In genomic region chr7:123557016-123557630, GRCh38 we compare ENCODE assay signal across 9 cellular contexts. TPM values are rescaled to one million over a fixed set of nuclear protein-coding genes. Genes with fewer than 3 reads are reported as not detected.
DNase-seq lines count a peak whose midpoint lies in the region; ATAC-seq and TF ChIP-seq lines count a peak whose summit lies in the region.
"Had no signal": no experiment of that assay in that cellular context is flagged by ENCODE, and none has a peak within 500 bp of the region (broad histone marks: within the 10 kb centered on the region; RNA-seq: fewer than 3 reads in every experiment).

No MANE protein-coding gene starts in this region.

- peaks cover 12% of the 10 kb centered on the region; the same call in 1 of the 2 replicates for H3K79me2 ChIP-seq in PC-9 (ENCODE audit: low read depth)

- peak overlapping the region; percentile 79 for H3K4me2 ChIP-seq in PC-9

- peak overlapping the region; percentile 31; the same call in 1 of the 2 replicates for H3K27ac ChIP-seq in PC-9
- H3K27ac ChIP-seq in skeletal muscle tissue (ENCODE audit: low read depth, low read length) = peak overlapping the region; percentile 92

- H3K4me3 ChIP-seq in AG09309 (ENCODE audit: control insufficient read depth, low read depth, low read length) (peak overlapping the region; percentile 94), PC-9 (peak overlapping the region; percentile 82), foreskin fibroblast (ENCODE audit: low read depth in 1 of 2, low read length in 2 of 2) (peak overlapping the region; percentile 73 to 99), skeletal muscle tissue (ENCODE audit: low read length in 3 of 3) (peak overlapping the region; percentile 87 to 96 (median 95))

- H3K27me3 ChIP-seq in PC-9 (ENCODE audit: insufficient read depth, low read depth) (no peaks in the 10 kb centered on the region), skeletal muscle tissue (ENCODE audit: control insufficient read depth in 3 of 3, insufficient read depth in 3 of 3, low read length in 3 of 3) (no peaks in the 10 kb centered on the region)

- H3K4me1 ChIP-seq in PC-9 (replicated peaks; ENCODE audit: insufficient read depth) (peaks cover 10% of the 10 kb centered on the region; the same call in 1 of the 2 replicates), skeletal muscle tissue (ENCODE audit: control insufficient read depth in 3 of 3, insufficient read depth in 3 of 3, low read length in 3 of 3) (peaks cover 4 to 28% (median 23%) of the 10 kb centered on the region in 3 donors)

- TF ChIP-seq CTCF in AG09309 (IDR thresholded peaks at IDR 0.05; ENCODE audit: control insufficient read depth, insufficient read depth, low read depth, low read length, missing control alignments) = no peak
- no peak for TF ChIP-seq CTCF in PC-9 (conservative IDR thresholded peaks at IDR 0.05)
- no peak for TF ChIP-seq CTCF in foreskin fibroblast (IDR thresholded peaks at IDR 0.05; ENCODE audit: low read depth, low read length)

- H2AFZ ChIP-seq in PC-9 = peak overlapping the region; percentile 99

- H3K36me3 ChIP-seq in PC-9 (ENCODE audit: low read depth) (no peaks in the 10 kb centered on the region), skeletal muscle tissue (ENCODE audit: control insufficient read depth in 3 of 3, insufficient read depth in 3 of 3, low read length in 3 of 3) (peaks cover 3 to 17% (median 9%) of the 10 kb centered on the region in 3 donors)

- CTCF ChIA-PET in PC-9 (lab: Charles Lee) = interaction anchor here (0.5 to 1.3 kb wide), 3 partner anchors 44 to 368 kb away, joined by 3 to 10 read pairs (median 3); no protein-coding TSS in a partner anchor

- BruUV-seq in PC-9 (replicated peaks; lab: Mats Ljungman, UMichigan) = no TSS peak

- peaks cover 8% of the 10 kb centered on the region; the same call in 1 of the 2 replicates for H3K9me2 ChIP-seq in PC-9 (ENCODE audit: insufficient read depth)

- POLR2A ChIA-PET in PC-9 (lab: Charles Lee; ENCODE audit: unreplicated experiment) = interaction anchor here (0.5 to 0.7 kb wide), 3 partner anchors 23 to 124 kb away, joined by 3 to 20 read pairs (median 3); partner anchors contain the start of gene IQUB

- no peaks in the 10 kb centered on the region for H3F3A ChIP-seq in PC-9 (ENCODE audit: insufficient read depth, low read depth)

- no peak for DNase-seq in AG09309 (ENCODE audit: low read depth)
- peak in 1 of 2 experiments; percentile 12 for DNase-seq in PC-9
- peak in 1 of 2 donors; percentile 35 for DNase-seq in foreskin fibroblast
- no peak for DNase-seq in hepatic stellate cell (ENCODE audit: low spot score)
- DNase-seq in midbrain (lab: John Stamatoyannopoulos, UW) = no peak
- DNase-seq in hypothalamus (lab: John Stamatoyannopoulos, UW) = no peak

- intact Hi-C loops in PC-9 (cut with micrococcal nuclease; ENCODE audit: unreplicated experiment) = loop anchor here (1.0 kb wide), 1 partner anchor 23 kb away; the partner anchor contains the start of gene IQUB

- H4K20me1 ChIP-seq in PC-9 (ENCODE audit: insufficient read depth) = no peaks in the 10 kb centered on the region

- no peaks in the 10 kb centered on the region for H3K9me3 ChIP-seq in PC-9 (ENCODE audit: insufficient read depth, low read depth)
- no peaks in the 10 kb centered on the region for H3K9me3 ChIP-seq in skeletal muscle tissue (ENCODE audit: control insufficient read depth in 3 of 3, low read length in 3 of 3)

- peak overlapping the region; percentile 93 to 96 (median 96) for H3K9ac ChIP-seq in skeletal muscle tissue (ENCODE audit: low read depth in 1 of 3, low read length in 3 of 3)

- peak; percentile 35 for ATAC-seq in GM21723 (IDR thresholded peaks at IDR 0.05; ENCODE audit: unreplicated experiment)

RNA-seq across cellular contexts. Expression of gene NDUFA5, which starts 0.5 kb away (rescaled TPM):
- 57.0 and 75.9 TPM in 2 replicates for total RNA-seq in PC-9 (2021)
- total RNA-seq in skeletal muscle tissue = 39.1 TPM

RNA-seq across cellular contexts. Expression of gene IQUB, which starts 22.7 kb away (rescaled TPM):
- total RNA-seq in PC-9 (2021) = 0.33 and 0.98 TPM in 2 replicates
- 0.52 TPM for total RNA-seq in skeletal muscle tissue

RNA-seq across cellular contexts. Expression of gene ASB15, which starts 44.5 kb away (rescaled TPM):
- total RNA-seq in PC-9 (2021) (not detected in 2 replicates), skeletal muscle tissue (2.6 TPM)
- total RNA-seq: naive thymus-derived CD8-positive, alpha-beta T cell had no signal
